ENCODE assay signal across 14 cellular contexts in the genomic region with DNA sequence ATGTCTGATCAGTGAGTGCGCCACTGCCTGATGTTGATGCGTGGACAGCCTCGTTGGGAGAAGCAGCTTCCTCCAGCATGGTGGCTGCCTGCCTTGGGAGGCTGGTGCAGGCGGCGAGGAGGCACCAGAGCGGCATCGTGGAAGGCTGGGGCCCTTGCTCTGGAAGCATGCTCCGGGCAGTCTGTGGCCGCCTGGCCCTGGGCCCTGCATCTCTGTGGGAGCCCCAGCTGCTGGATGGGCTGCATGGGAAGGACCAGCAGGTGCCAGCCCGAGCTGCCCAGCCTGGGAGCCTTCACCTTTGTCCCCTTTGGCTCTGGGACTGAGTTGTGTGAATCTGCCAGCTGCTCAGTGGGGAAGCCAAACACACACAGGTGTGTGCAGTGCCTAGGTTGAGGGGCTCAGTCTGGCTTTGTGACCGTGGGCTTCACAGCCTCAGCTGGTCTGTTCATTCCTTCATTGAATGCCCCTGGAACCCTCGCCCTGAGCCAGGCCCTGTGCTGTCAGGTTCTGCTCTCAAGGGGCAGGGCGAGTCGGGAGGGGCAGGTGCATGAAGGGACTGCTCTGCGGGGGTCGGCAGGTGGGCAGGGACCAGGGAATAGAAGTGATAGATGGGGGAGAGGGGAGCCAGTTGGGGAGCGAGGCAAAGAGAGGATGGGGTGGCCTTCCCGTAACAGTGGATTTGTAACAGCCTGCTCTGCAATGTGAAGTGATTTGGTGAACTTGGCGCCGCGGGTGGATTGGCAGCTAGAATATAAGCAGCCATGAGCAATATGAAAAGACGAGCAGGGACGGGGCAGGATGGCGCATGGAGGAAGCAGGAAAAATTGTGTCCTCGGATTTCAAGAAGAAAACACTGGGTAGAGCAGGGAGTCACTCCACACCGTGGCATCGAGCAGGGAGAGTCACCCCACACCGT.
"Had no signal": no experiment of that assay in that cellular context is flagged by ENCODE, and none has a peak within 500 bp of the region (broad histone marks: within the 10 kb centered on the region; RNA-seq: fewer than 3 reads in every experiment).

No MANE protein-coding gene starts in this region.

- H3K4me3 Mint-ChIP-seq: activated B cell treated with CpG ODN at 0.5 μM for 24 hours; activated CD4-positive, alpha-beta T cell treated with anti-CD3 and anti-CD28 coated beads, Interleukin-2, amount 10 ng/mL, durations not matched to agents 24 days and 14 days; activated naive CD8-positive, alpha-beta T cell; T-helper 17 cell had no signal

- H3K9me3 ChIP-seq: gastrocnemius medialis, tibial nerve had no signal

- H3K4me3 ChIP-seq: coronary artery, gastrocnemius medialis, tibial nerve had no signal

- H3K36me3 Mint-ChIP-seq: activated naive CD8-positive, alpha-beta T cell had no signal

- H3K27ac ChIP-seq: coronary artery, gastrocnemius medialis, tibial nerve had no signal

- H3K4me1 ChIP-seq: gastrocnemius medialis, tibial nerve had no signal

- DNase-seq: activated B cell treated with CpG ODN at 0.5 μM for 24 hours; activated CD4-positive, alpha-beta T cell treated with anti-CD3 and anti-CD28 coated beads, Interleukin-2, amount 10 ng/mL, durations not matched to agents 24 days and 14 days; activated T-cell treated with anti-CD3 and anti-CD28 coated beads for 4 hours; effector CD4-positive, alpha-beta T cell; gastrocnemius medialis; kidney; retina; small intestine; T-helper 17 cell had no signal

- ATAC-seq: gastrocnemius medialis, SK-N-SH treated with all-trans-retinoic acid at 6 μM for 48 hours, T-helper 17 cell had no signal

- H3K9me3 Mint-ChIP-seq: activated B cell treated with CpG ODN at 0.5 μM for 24 hours; activated CD4-positive, alpha-beta T cell treated with anti-CD3 and anti-CD28 coated beads, Interleukin-2, amount 10 ng/mL, durations not matched to agents 24 days and 14 days; activated T-helper 2 cell treated with anti-CD3 and anti-CD28 coated beads, Interferon-gamma antibody, Interleukin-2, Interleukin-4, amounts not matched to agents 10 μg/mL and 5 μg/mL and 100 μg/mL, durations not matched to agents 14 hours and 24 hours and 36 hours had no signal

- H3K4me1 Mint-ChIP-seq: activated B cell treated with CpG ODN at 0.5 μM for 24 hours; activated CD4-positive, alpha-beta T cell treated with anti-CD3 and anti-CD28 coated beads, Interleukin-2, amount 10 ng/mL, durations not matched to agents 24 days and 14 days had no signal

- H3K27me3 ChIP-seq: gastrocnemius medialis, tibial nerve had no signal

- H3K36me3 ChIP-seq: gastrocnemius medialis had no signal

- H3K27me3 Mint-ChIP-seq: activated B cell treated with CpG ODN at 0.5 μM for 24 hours; activated CD4-positive, alpha-beta T cell treated with anti-CD3 and anti-CD28 coated beads, Interleukin-2, amount 10 ng/mL, durations not matched to agents 24 days and 14 days; activated naive CD8-positive, alpha-beta T cell; T-helper 17 cell had no signal

- H3K27ac Mint-ChIP-seq: activated B cell treated with CpG ODN at 0.5 μM for 24 hours; activated CD4-positive, alpha-beta T cell treated with anti-CD3 and anti-CD28 coated beads, Interleukin-2, amount 10 ng/mL, durations not matched to agents 24 days and 14 days; activated naive CD8-positive, alpha-beta T cell; activated T-helper 2 cell treated with anti-CD3 and anti-CD28 coated beads, Interferon-gamma antibody, Interleukin-2, Interleukin-4, amounts not matched to agents 10 μg/mL and 5 μg/mL and 100 μg/mL, durations not matched to agents 14 hours and 24 hours and 36 hours; T-helper 17 cell had no signal
